28 cellular contexts compared by ENCODE assay signal in genomic region chr3:152037304-152037703, GRCh38.
"Had no signal": no experiment of that assay in that cellular context is flagged by ENCODE, and none has a peak within 500 bp of the region (broad histone marks: within the 10 kb centered on the region; RNA-seq: fewer than 3 reads in every experiment).

No MANE protein-coding gene starts in this region.

- H3K27ac Mint-ChIP-seq: activated B cell treated with CpG ODN at 0.5 μM for 24 hours; activated CD8-positive, alpha-beta T cell treated with anti-CD3 and anti-CD28 coated beads for 36 hours; activated naive CD8-positive, alpha-beta T cell; activated T-helper 17 cell treated with anti-CD3 and anti-CD28 coated beads, Interleukin-2, amount 50 U/mL, for 72 hours; effector memory CD8-positive, alpha-beta T cell had no signal

- H3K27me3 ChIP-seq: body of pancreas had no signal

- H3K4me1 ChIP-seq: body of pancreas had no signal

- H3K4me3 Mint-ChIP-seq: activated B cell treated with CpG ODN at 0.5 μM for 24 hours; activated CD8-positive, alpha-beta T cell treated with anti-CD3 and anti-CD28 coated beads for 36 hours; activated naive CD8-positive, alpha-beta T cell; activated T-cell treated with anti-CD3 and anti-CD28 coated beads, Interleukin-2, amount 50 U/mL, for 4 hours; activated T-helper 17 cell treated with anti-CD3 and anti-CD28 coated beads, Interleukin-2, amount 50 U/mL, for 72 hours; effector memory CD8-positive, alpha-beta T cell had no signal

- H3K9me3 Mint-ChIP-seq: effector memory CD8-positive, alpha-beta T cell had no signal

- H3K27me3 Mint-ChIP-seq: activated B cell treated with CpG ODN at 0.5 μM for 24 hours; activated CD8-positive, alpha-beta T cell treated with anti-CD3 and anti-CD28 coated beads for 36 hours; activated naive CD8-positive, alpha-beta T cell; activated T-helper 17 cell treated with anti-CD3 and anti-CD28 coated beads, Interleukin-2, amount 50 U/mL, for 72 hours had no signal

- H3K27ac ChIP-seq: body of pancreas, VCaP had no signal

- FAIRE-seq: colon, TTC549 had no signal

- DNase-seq: activated B cell treated with CpG ODN at 0.5 μM for 24 hours; activated CD4-positive, alpha-beta T cell treated with anti-CD3 and anti-CD28 coated beads for 48 hours; activated CD4-positive, alpha-beta T cell treated with anti-CD3 and anti-CD28 coated beads, Interleukin-2, amount 50 U/mL, for 1 hour; activated CD4-positive, alpha-beta T cell treated with anti-CD3 and anti-CD28 coated beads, Interleukin-2, amount 50 U/mL, for 48 hours; activated CD8-positive, alpha-beta memory T cell treated with anti-CD3 and anti-CD28 coated beads for 24 hours; activated CD8-positive, alpha-beta T cell treated with anti-CD3 and anti-CD28 coated beads for 36 hours; activated effector memory CD4-positive, alpha-beta T cell treated with Interleukin-2 at 50 U/mL for 16 hours; activated gamma-delta T cell treated with Interleukin-2 at 50 U/mL for 16 hours; activated naive CD4-positive, alpha-beta T cell treated with anti-CD3 and anti-CD28 coated beads, Interleukin-2, amount 50 U/mL, for 16 hours; activated naive CD4-positive, alpha-beta T cell treated with Interleukin-2 at 50 U/mL for 16 hours; activated T-cell treated with anti-CD3 and anti-CD28 coated beads, Interleukin-2, amount 50 U/mL, for 4 hours; amygdala; aorta; body of pancreas; caudate nucleus; cortex of kidney; dermis blood vessel endothelial cell; effector CD4-positive, alpha-beta T cell; effector memory CD8-positive, alpha-beta T cell; foreskin fibroblast; head of caudate nucleus; T-helper 1 cell; T-helper 2 cell had no signal

- H3K9me3 ChIP-seq: body of pancreas had no signal

- H3K4me1 Mint-ChIP-seq: activated T-helper 17 cell treated with anti-CD3 and anti-CD28 coated beads, Interleukin-2, amount 50 U/mL, for 72 hours had no signal
